ENCODE assay signal across 17 cellular contexts in the genomic region with DNA sequence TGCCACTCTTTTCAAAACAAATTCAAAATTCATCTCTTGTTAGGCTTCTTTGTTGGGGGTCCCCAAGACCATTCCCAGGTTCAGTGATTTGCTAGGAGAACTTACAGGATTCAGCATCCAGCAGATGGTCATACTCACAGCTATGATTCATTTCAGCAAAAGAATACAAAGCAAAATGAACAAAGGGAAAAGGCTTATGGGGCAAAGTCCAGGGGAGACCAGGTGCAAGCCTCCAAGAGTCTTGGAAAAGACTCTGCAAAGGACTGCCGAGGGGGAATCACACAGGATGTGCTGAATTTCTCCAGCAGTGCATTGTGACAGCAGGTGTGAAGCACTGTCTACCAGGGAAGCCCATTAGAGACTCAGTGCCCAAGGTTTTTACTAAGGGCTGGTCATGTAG. TPM values are rescaled to one million over a fixed set of nuclear protein-coding genes. Genes with fewer than 3 reads are reported as not detected.
DNase-seq lines count a peak whose midpoint lies in the region; ATAC-seq, FAIRE-seq and TF ChIP-seq lines count a peak whose summit lies in the region.
"Had no signal": no experiment of that assay in that cellular context is flagged by ENCODE, and none has a peak within 500 bp of the region (broad histone marks: within the 10 kb centered on the region; RNA-seq: fewer than 3 reads in every experiment).

No MANE protein-coding gene starts in this region.

- H3K27ac ChIP-seq in OCI-LY1 (ENCODE audit: low read depth, low read length, poor library complexity, severe bottlenecking) (peak overlapping the region; percentile 89), heart right ventricle (no peak overlapping the region)
- H3K27ac ChIP-seq: RWPE1 had no signal

- H3K4me3 ChIP-seq in OCI-LY1 (ENCODE audit: low read depth, low read length, poor library complexity, severe bottlenecking) (no peak overlapping the region), heart right ventricle (no peak overlapping the region)

- no peak overlapping the region for H3K4me3 Mint-ChIP-seq in activated T-cell treated with anti-CD3 and anti-CD28 coated beads, Interleukin-2, amount 50 U/mL, for 72 hours
- no peak overlapping the region for H3K4me3 Mint-ChIP-seq in activated T-cell treated with anti-CD3 and anti-CD28 coated beads, Interleukin-2, amount 50 U/mL, for 4 hours
- no peak overlapping the region for H3K4me3 Mint-ChIP-seq in central memory CD8-positive, alpha-beta T cell
- H3K4me3 Mint-ChIP-seq in stimulated activated naive B cell treated with anti-CD40 and anti-IgM and Interleukin-4, amounts not matched to agents 10 μg/mL and 1 μg/mL and 100 μg/mL, for 72 hours = no peak overlapping the region

- H3K9ac ChIP-seq in OCI-LY1 (ENCODE audit: low read length) = no peak overlapping the region; the same call in 1 of the 2 replicates

- H4K20me1 ChIP-seq in OCI-LY1 (ENCODE audit: insufficient read depth, low read length) = no peaks in the 10 kb centered on the region

- ATAC-seq in activated T-cell treated with anti-CD3 and anti-CD28 coated beads, Interleukin-2, amount 50 U/mL, for 72 hours (replicated peaks in 1 of 2) = no peak
- no peak for ATAC-seq in activated T-cell treated with anti-CD3 and anti-CD28 coated beads, Interleukin-2, amount 50 U/mL, for 4 hours
- ATAC-seq in central memory CD8-positive, alpha-beta T cell (replicated peaks; ENCODE audit: extremely low read depth, poor library complexity, severe bottlenecking) = no peak
- ATAC-seq in stimulated activated naive B cell treated with anti-CD40 and anti-IgM and Interleukin-4, amounts not matched to agents 10 μg/mL and 1 μg/mL and 100 μg/mL, for 72 hours (replicated peaks) = no peak
- ATAC-seq in heart right ventricle = no peak
- ATAC-seq: sciatic nerve had no signal

- TF ChIP-seq CTCF in OCI-LY1 (IDR thresholded peaks at IDR 0.05; ENCODE audit: low read length) = no peak
- TF ChIP-seq CTCF in heart right ventricle (IDR thresholded peaks at IDR 0.05) = no peak

- intact Hi-C loops in heart right ventricle (cut with DNase I) = loop anchor here in 1 of 10 donors (5.0 kb wide), 1 partner anchor 1903 kb away; no protein-coding TSS in a partner anchor

- H3K79me2 ChIP-seq in OCI-LY1 (ENCODE audit: insufficient read depth, low read length) = peaks cover 51% of the 10 kb centered on the region

- no peaks in the 10 kb centered on the region for H3K27me3 Mint-ChIP-seq in activated T-cell treated with anti-CD3 and anti-CD28 coated beads, Interleukin-2, amount 50 U/mL, for 72 hours (ENCODE audit: low read depth)
- H3K27me3 Mint-ChIP-seq in activated T-cell treated with anti-CD3 and anti-CD28 coated beads, Interleukin-2, amount 50 U/mL, for 4 hours (ENCODE audit: low read depth) = no peaks in the 10 kb centered on the region
- no peaks in the 10 kb centered on the region for H3K27me3 Mint-ChIP-seq in central memory CD8-positive, alpha-beta T cell
- no peaks in the 10 kb centered on the region for H3K27me3 Mint-ChIP-seq in stimulated activated naive B cell treated with anti-CD40 and anti-IgM and Interleukin-4, amounts not matched to agents 10 μg/mL and 1 μg/mL and 100 μg/mL, for 72 hours

- FAIRE-seq in RCC 7860 (lab: Jason Lieb, UNC) = no peak
- FAIRE-seq: endometrium had no signal

- no peaks in the 10 kb centered on the region for H3K27me3 ChIP-seq in OCI-LY1 (ENCODE audit: insufficient read depth, low read length)
- no peaks in the 10 kb centered on the region for H3K27me3 ChIP-seq in heart right ventricle

- H3K4me1 ChIP-seq in OCI-LY1 (ENCODE audit: insufficient read depth, low read length, severe bottlenecking) = peaks cover 100% of the 10 kb centered on the region
- H3K4me1 ChIP-seq in heart right ventricle = peaks cover 0 to 59% (median 16%) of the 10 kb centered on the region in 9 donors

- DNase-seq in activated T-cell treated with anti-CD3 and anti-CD28 coated beads, Interleukin-2, amount 50 U/mL, for 72 hours = no peak
- DNase-seq in activated T-cell treated with anti-CD3 and anti-CD28 coated beads, Interleukin-2, amount 50 U/mL, for 4 hours = no peak
- DNase-seq in central memory CD8-positive, alpha-beta T cell (ENCODE audit: low spot score in 2 of 2) = no peak
- DNase-seq in stimulated activated naive B cell treated with anti-CD40 and anti-IgM and Interleukin-4, amounts not matched to agents 10 μg/mL and 1 μg/mL and 100 μg/mL, for 72 hours = no peak
- no peak for DNase-seq in RPMI8226
- no peak for DNase-seq in heart right ventricle
- DNase-seq in RCC 7860 (ENCODE audit: low spot score) = no peak
- DNase-seq: activated CD4-positive, alpha-beta T cell treated with anti-CD3 and anti-CD28 coated beads for 4 hours; foreskin fibroblast; mesendoderm; NCI-H1930; occipital lobe; trophoblast cell had no signal

- peaks cover 0 to 5% of the 10 kb centered on the region in 2 donors for H3K36me3 Mint-ChIP-seq in activated T-cell treated with anti-CD3 and anti-CD28 coated beads, Interleukin-2, amount 50 U/mL, for 72 hours (ENCODE audit: insufficient read depth in 2 of 2)
- peaks cover 8% of the 10 kb centered on the region for H3K36me3 Mint-ChIP-seq in activated T-cell treated with anti-CD3 and anti-CD28 coated beads, Interleukin-2, amount 50 U/mL, for 4 hours (ENCODE audit: insufficient read depth)
- peaks cover 10% of the 10 kb centered on the region for H3K36me3 Mint-ChIP-seq in central memory CD8-positive, alpha-beta T cell (ENCODE audit: insufficient read depth)
- peaks cover 10 to 31% of the 10 kb centered on the region in 2 donors for H3K36me3 Mint-ChIP-seq in stimulated activated naive B cell treated with anti-CD40 and anti-IgM and Interleukin-4, amounts not matched to agents 10 μg/mL and 1 μg/mL and 100 μg/mL, for 72 hours

- no peaks in the 10 kb centered on the region for H3K9me3 Mint-ChIP-seq in activated T-cell treated with anti-CD3 and anti-CD28 coated beads, Interleukin-2, amount 50 U/mL, for 72 hours
- no peaks in the 10 kb centered on the region for H3K9me3 Mint-ChIP-seq in activated T-cell treated with anti-CD3 and anti-CD28 coated beads, Interleukin-2, amount 50 U/mL, for 4 hours
- no peaks in the 10 kb centered on the region for H3K9me3 Mint-ChIP-seq in central memory CD8-positive, alpha-beta T cell
- no peaks in the 10 kb centered on the region for H3K9me3 Mint-ChIP-seq in stimulated activated naive B cell treated with anti-CD40 and anti-IgM and Interleukin-4, amounts not matched to agents 10 μg/mL and 1 μg/mL and 100 μg/mL, for 72 hours

- H3K36me3 ChIP-seq in OCI-LY1 (ENCODE audit: insufficient read depth, low read length) (peaks cover 8% of the 10 kb centered on the region), heart right ventricle (no peaks in the 10 kb centered on the region)

- no peaks in the 10 kb centered on the region for H3K9me3 ChIP-seq in OCI-LY1 (ENCODE audit: low read length)
- no peaks in the 10 kb centered on the region for H3K9me3 ChIP-seq in heart right ventricle

- 52 to 72% methylated on average over 1 of the region's 1 CpG for WGBS in heart right ventricle, 2 donors

- no peaks in the 10 kb centered on the region; the same call in 1 of the 2 replicates for H3F3A ChIP-seq in OCI-LY1 (ENCODE audit: insufficient read depth, low read length)

- H2AFZ ChIP-seq in OCI-LY1 (ENCODE audit: low read length) = no peak overlapping the region

- no peaks in the 10 kb centered on the region for H3K9me2 ChIP-seq in OCI-LY1 (ENCODE audit: low read depth, low read length)

- peaks cover 89% of the 10 kb centered on the region for H3K4me1 Mint-ChIP-seq in activated T-cell treated with anti-CD3 and anti-CD28 coated beads, Interleukin-2, amount 50 U/mL, for 72 hours (ENCODE audit: low read depth)
- peaks cover 96% of the 10 kb centered on the region for H3K4me1 Mint-ChIP-seq in activated T-cell treated with anti-CD3 and anti-CD28 coated beads, Interleukin-2, amount 50 U/mL, for 4 hours (ENCODE audit: low read depth)
- peaks cover 85% of the 10 kb centered on the region for H3K4me1 Mint-ChIP-seq in central memory CD8-positive, alpha-beta T cell
- peaks cover 78 to 95% of the 10 kb centered on the region in 2 donors for H3K4me1 Mint-ChIP-seq in stimulated activated naive B cell treated with anti-CD40 and anti-IgM and Interleukin-4, amounts not matched to agents 10 μg/mL and 1 μg/mL and 100 μg/mL, for 72 hours

- H3K27ac Mint-ChIP-seq in activated T-cell treated with anti-CD3 and anti-CD28 coated beads, Interleukin-2, amount 50 U/mL, for 72 hours = peak overlapping the region; percentile 3
- H3K27ac Mint-ChIP-seq in central memory CD8-positive, alpha-beta T cell (ENCODE audit: low read depth) = peak overlapping the region; percentile 80
- H3K27ac Mint-ChIP-seq in stimulated activated naive B cell treated with anti-CD40 and anti-IgM and Interleukin-4, amounts not matched to agents 10 μg/mL and 1 μg/mL and 100 μg/mL, for 72 hours = peak overlapping the region; percentile 62

- no peak overlapping the region; the same call in 1 of the 2 replicates for H3K4me2 ChIP-seq in OCI-LY1 (ENCODE audit: low read length)

RNA-seq across cellular contexts. Expression of a gene that starts 7.3 kb away (rescaled TPM):
- 10 to 100 TPM; 28.8 to 38.6 TPM for total RNA-seq in activated T-cell treated with anti-CD3 and anti-CD28 coated beads, Interleukin-2, amount 50 U/mL, for 72 hours
- 10 to 100 TPM; 16.3 to 20.6 (median 17.0) TPM for total RNA-seq in activated T-cell treated with anti-CD3 and anti-CD28 coated beads, Interleukin-2, amount 50 U/mL, for 4 hours
- total RNA-seq in heart right ventricle = 1 to 10 TPM; 1.3 to 4.6 (median 1.8) TPM
- polyA plus RNA-seq in heart right ventricle = 1 to 10 TPM; 1.9 to 5.5 TPM

Comparison
In these comparisons a context has a peak if more than half of its experiments do, and no peak if none do; other contexts are left out.
1. H3K27ac Mint-ChIP-seq: peak in every context shown above with its lines; median percentile 80 in central memory CD8-positive, alpha-beta T cell; 62 in stimulated activated naive B cell treated with anti-CD40 and anti-IgM and Interleukin-4, amounts not matched to agents 10 μg/mL and 1 μg/mL and 100 μg/mL, for 72 hours; 3 in activated T-cell treated with anti-CD3 and anti-CD28 coated beads, Interleukin-2, amount 50 U/mL, for 72 hours.